ENCODE assay signal across 29 cellular contexts in genomic region chr7:29115130-29115529, GRCh38. TPM values are rescaled to one million over a fixed set of nuclear protein-coding genes. Genes with fewer than 3 reads are reported as not detected.
A peak's percentile ranks its signal among the peaks of the same experiment; 100 is the strongest.
DNase-seq lines count a peak whose midpoint lies in the region; ATAC-seq and TF ChIP-seq lines count a peak whose summit lies in the region.
"Had no signal": no experiment of that assay in that cellular context is flagged by ENCODE, and none has a peak within 500 bp of the region (broad histone marks: within the 10 kb centered on the region; RNA-seq: fewer than 3 reads in every experiment).

No MANE protein-coding gene starts in this region.

- no peak overlapping the region for H3K4me3 ChIP-seq in DND-41 (ENCODE audit: low read depth in 1 of 2, low read length in 2 of 2)
- H3K4me3 ChIP-seq: GM12878, HAP-1, SJCRH30 had no signal

- ATAC-seq in DND-41 (ENCODE audit: insufficient read depth, low read depth): no peak
- ATAC-seq in sciatic nerve: peak; percentile 41
- ATAC-seq in HG02938 (IDR thresholded peaks at IDR 0.05; ENCODE audit: unreplicated experiment): no peak
- ATAC-seq: GM12878, PC-3, Right ventricle myocardium inferior, SK-N-SH treated with all-trans-retinoic acid at 6 μM for 48 hours had no signal

- no peak overlapping the region for H3K4me2 ChIP-seq in DND-41 (ENCODE audit: insufficient read depth, low read length)

- H4K20me1 ChIP-seq in DND-41 (ENCODE audit: insufficient read depth, low read length): no peaks in the 10 kb centered on the region

- no peak overlapping the region for H2AFZ ChIP-seq in DND-41 (ENCODE audit: low read depth, low read length)

- peaks cover 27% of the 10 kb centered on the region for H3K36me3 ChIP-seq in DND-41 (ENCODE audit: insufficient read depth, low read length)
- H3K36me3 ChIP-seq: HAP-1, SJCRH30 had no signal

- intact Hi-C loops in sciatic nerve (cut with DNase I): loop anchor here (10.0 kb wide), 1 partner anchor 290 kb away; no protein-coding TSS in a partner anchor

- peaks cover 47% of the 10 kb centered on the region for H3K4me1 ChIP-seq in DND-41 (ENCODE audit: insufficient read depth, low read length)
- H3K4me1 ChIP-seq: HAP-1, SJCRH30 had no signal

- peak overlapping the region; percentile 85 for H3K27ac ChIP-seq in DND-41 (ENCODE audit: low read length)
- H3K27ac ChIP-seq: 22Rv1, C4-2B, SJCRH30 had no signal

- H3K9me3 ChIP-seq in DND-41 (ENCODE audit: insufficient read depth, low read length, severe bottlenecking): no peaks in the 10 kb centered on the region
- H3K9me3 ChIP-seq: HAP-1, SJCRH30 had no signal

- TF ChIP-seq CTCF in DND-41 (IDR thresholded peaks at IDR 0.05; ENCODE audit: borderline replicate concordance, extremely low read depth, low read length, poor library complexity, severe bottlenecking): no peak

- H3K79me2 ChIP-seq in DND-41 (ENCODE audit: insufficient read depth, low read length): no peaks in the 10 kb centered on the region

- no peaks in the 10 kb centered on the region for H3K27me3 ChIP-seq in DND-41 (ENCODE audit: insufficient read depth, low read length, poor library complexity)
- H3K27me3 ChIP-seq: SJCRH30 had no signal

- H3K9ac ChIP-seq in DND-41 (ENCODE audit: low read depth, low read length): no peak overlapping the region

- DNase-seq in NCI-H2171 treated with DMSO at 0.1 percent for 48 hours (lab: John Stamatoyannopoulos, UW) (peak; percentile 42), NCI-H2171 (lab: John Stamatoyannopoulos, UW) (no peak), DND-41 (no peak), amniotic epithelial cell (ENCODE audit: low read depth) (peak; percentile 11), sciatic nerve (ENCODE audit: low spot score) (no peak), pons (ENCODE audit: low spot score) (no peak), ecto neural progenitor cell (ENCODE audit: low spot score) (no peak)
- DNase-seq: CD8-positive, alpha-beta memory T cell; DMS53; GOT3; HFFc6; IMR-90; KG1; NCI-H1048; NCI-H1417; NCI-H1694 treated with DMSO at 0.1 percent for 48 hours; NCI-H2081; NCI-H526 treated with DMSO at 0.1 percent for 48 hours; NK-92 treated with Interleukin-12 subunit alpha and Interleukin-12 subunit beta, amount 100 ng/mL, for 24 hours; PC-3; SJCRH30 had no signal

RNA-seq across cellular contexts. Expression of gene CPVL, which starts 31.2 kb away (rescaled TPM):
- total RNA-seq in sciatic nerve: 21.5 TPM
- total RNA-seq: B cell, HFFc6, IMR-90 had no signal

Comparison
In these comparisons a context has a peak if more than half of its experiments do, and no peak if none do; other contexts are left out.
1. DNase-seq: peak in NCI-H2171 treated with DMSO at 0.1 percent for 48 hours (single experiment) and amniotic epithelial cell (single experiment); none in NCI-H2171 (single experiment), DND-41 (single experiment), sciatic nerve (single experiment), pons (single experiment) and ecto neural progenitor cell (single experiment).